In genomic region chrX:17634542-17635207, GRCh38 we compare ENCODE assay signal across 18 cellular contexts.
A peak's percentile ranks its signal among the peaks of the same experiment; 100 is the strongest.
DNase-seq lines count a peak whose midpoint lies in the region; ATAC-seq, FAIRE-seq and TF ChIP-seq lines count a peak whose summit lies in the region.
"Had no signal": no experiment of that assay in that cellular context is flagged by ENCODE, and none has a peak within 500 bp of the region (broad histone marks: within the 10 kb centered on the region; RNA-seq: fewer than 3 reads in every experiment).

No MANE protein-coding gene starts in this region.

- peak overlapping the region; percentile 35 for H2AFZ ChIP-seq in endothelial cell of umbilical vein (ENCODE audit: low read depth, low read length)

- H3K4me2 ChIP-seq in endothelial cell of umbilical vein (ENCODE audit: insufficient read depth, low read length): no peak overlapping the region

- peaks cover 29% of the 10 kb centered on the region for H3K4me1 ChIP-seq in endothelial cell of umbilical vein (ENCODE audit: control insufficient read depth, extremely low read depth, insufficient read depth, low read length)
- no peaks in the 10 kb centered on the region for H3K4me1 ChIP-seq in pancreas

- H3K9me3 ChIP-seq in endothelial cell of umbilical vein (replicated peaks; ENCODE audit: control insufficient read depth, insufficient read depth, low read length) (no peaks in the 10 kb centered on the region), pancreas (no peaks in the 10 kb centered on the region)
- H3K9me3 ChIP-seq: tibial artery had no signal

- BruUV-seq in endothelial cell of umbilical vein (replicated peaks; lab: Mats Ljungman, UMichigan): no TSS peak

- ATAC-seq in pancreas: peak; percentile 74 to 87 (median 77)
- no peak for ATAC-seq in GM21717 (IDR thresholded peaks at IDR 0.05; ENCODE audit: unreplicated experiment)
- ATAC-seq in HG03280 (IDR thresholded peaks at IDR 0.05; ENCODE audit: unreplicated experiment): no peak
- ATAC-seq: effector memory CD8-positive, alpha-beta T cell; natural killer cell; stimulated activated memory B cell treated with anti-CD40 and anti-IgM and Interleukin-4, amounts not matched to agents 10 μg/mL and 1 μg/mL and 100 μg/mL, for 72 hours had no signal

- H3K79me2 ChIP-seq in endothelial cell of umbilical vein (ENCODE audit: control insufficient read depth, insufficient read depth, low read length): no peaks in the 10 kb centered on the region

- dilution Hi-C loops in endothelial cell of umbilical vein (cut with MboI; ENCODE audit: extremely low pct_ligation_motif_present, low sequenced_read_pairs): no loop called here

- H3K27ac ChIP-seq in endothelial cell of umbilical vein (ENCODE audit: insufficient read depth, low read depth, low read length): no peak overlapping the region
- peak overlapping the region in 2 of 4 donors; percentile 19 to 39 for H3K27ac ChIP-seq in pancreas

- no peak for FAIRE-seq in endothelial cell of umbilical vein (lab: Jason Lieb, UNC)
- no peak for FAIRE-seq in pancreas (lab: Jason Lieb, UNC)
- FAIRE-seq: GM18507 had no signal

- TF ChIP-seq CTCF in endothelial cell of umbilical vein (IDR thresholded peaks at IDR 0.05; ENCODE audit: extremely low read depth in 1 of 2, insufficient read depth in 1 of 2, low read depth in 1 of 2, low read length in 2 of 2): no peak
- no peak for TF ChIP-seq CTCF in pancreas (IDR thresholded peaks at IDR 0.05)

- no peak overlapping the region for H3K9ac ChIP-seq in endothelial cell of umbilical vein (replicated peaks; ENCODE audit: extremely low read depth, insufficient read depth, low read length)

- H3K4me3 ChIP-seq in endothelial cell of umbilical vein (replicated peaks in 1 of 3; ENCODE audit: insufficient read depth in 1 of 3, low read depth in 1 of 3, low read length in 3 of 3): no peak overlapping the region
- H3K4me3 ChIP-seq in pancreas: no peak overlapping the region
- H3K4me3 ChIP-seq: tibial artery had no signal

- peak; percentile 29 for DNase-seq in NCI-H1105 treated with DMSO at 0.1 percent for 48 hours (lab: John Stamatoyannopoulos, UW)
- DNase-seq in NCI-H1105 (lab: John Stamatoyannopoulos, UW): no peak
- DNase-seq in NCI-H748 (lab: John Stamatoyannopoulos, UW; ENCODE audit: unreplicated experiment): peak; percentile 88
- DNase-seq in endothelial cell of umbilical vein (ENCODE audit: low read depth, low spot score): no peak
- peak in 3 of 6 donors; percentile 25 to 61 (median 35) for DNase-seq in pancreas
- DNase-seq in T-helper 9 cell: no peak
- DNase-seq: activated CD4-positive, alpha-beta T cell treated with anti-CD3 and anti-CD28 coated beads, Interleukin-2, amount 50 U/mL, for 1 hour; anterior cingulate cortex; C1 segment of cervical spinal cord; DND-41; effector memory CD8-positive, alpha-beta T cell; natural killer cell; stimulated activated CD4-positive, alpha-beta T cell treated with anti-CD3 and anti-CD28 coated beads, Interleukin-15, amount 100 ng/mL, for 24 hours; tibial artery had no signal

- WGBS in pancreas, 2 donors: 24 to 33% methylated on average over 9 of the region's 9 CpGs

- H3K9me1 ChIP-seq in endothelial cell of umbilical vein (replicated peaks; ENCODE audit: control insufficient read depth, extremely low read depth, insufficient read depth, low read length): no peaks in the 10 kb centered on the region

- H3K27me3 ChIP-seq in endothelial cell of umbilical vein (ENCODE audit: control insufficient read depth in 2 of 2, insufficient read depth in 2 of 2, low read length in 2 of 2): no peaks in the 10 kb centered on the region
- H3K27me3 ChIP-seq in pancreas: no peaks in the 10 kb centered on the region
- H3K27me3 ChIP-seq: tibial artery had no signal

- H3K36me3 ChIP-seq in endothelial cell of umbilical vein (ENCODE audit: control insufficient read depth in 2 of 2, extremely low read depth in 1 of 2, insufficient read depth in 2 of 2, low read length in 2 of 2): no peaks in the 10 kb centered on the region
- H3K36me3 ChIP-seq in pancreas: no peaks in the 10 kb centered on the region
- H3K36me3 ChIP-seq: tibial artery had no signal

- CTCF ChIA-PET in endothelial cell of umbilical vein (lab: Charles Lee): no interaction called here

- intact Hi-C loops in endothelial cell of umbilical vein (cut with micrococcal nuclease) (no loop called here), pancreas (cut with DNase I) (no loop called here)

- POLR2A ChIA-PET in endothelial cell of umbilical vein (lab: Charles Lee): no interaction called here

- TF ChIP-seq POLR2A in endothelial cell of umbilical vein (IDR thresholded peaks at IDR 0.05; ENCODE audit: low read depth, low read length): no peak

- no peaks in the 10 kb centered on the region for H4K20me1 ChIP-seq in endothelial cell of umbilical vein (replicated peaks; ENCODE audit: control insufficient read depth, extremely low read depth, insufficient read depth, low read length)

TF ChIP-seq in endothelial cell of umbilical vein, 7 proteins besides CTCF, POLR2A, EP300 and RAD21:
- TF ChIP-seq GATA2 (IDR thresholded peaks at IDR 0.05; ENCODE audit: insufficient read depth, insufficient read length, low read depth, low read length) (no peak), MAX (IDR thresholded peaks at IDR 0.05; ENCODE audit: insufficient read depth, insufficient read length) (no peak), MYC (IDR thresholded peaks at IDR 0.05; ENCODE audit: low read depth, low read length) (no peak), POLR2AphosphoS5 (IDR thresholded peaks at IDR 0.05; ENCODE audit: insufficient read depth, low read depth, low read length) (no peak), EZH2 (IDR thresholded peaks at IDR 0.05; ENCODE audit: borderline replicate concordance, low read depth, low read length, severe bottlenecking) (no peak), FOS (IDR thresholded peaks at IDR 0.05; ENCODE audit: borderline replicate concordance, insufficient read depth, low read length) (no peak)
TF ChIP-seq in endothelial cell of umbilical vein: peak in this region for 0.

Comparison
In these comparisons a context has a peak if more than half of its experiments do, and no peak if none do; other contexts are left out.
1. DNase-seq: peak in NCI-H1105 treated with DMSO at 0.1 percent for 48 hours (single experiment) and NCI-H748 (single experiment); none in NCI-H1105 (single experiment), endothelial cell of umbilical vein (single experiment) and T-helper 9 cell (single experiment).
2. ATAC-seq: peak in pancreas (4 of 4); none in GM21717 (single experiment) and HG03280 (single experiment).